8 cellular contexts compared by ENCODE assay signal in genomic region chr16:68538880-68539701, GRCh38. TPM values are rescaled to one million over a fixed set of nuclear protein-coding genes. Genes with fewer than 3 reads are reported as not detected.
DNase-seq lines count a peak whose midpoint lies in the region; ATAC-seq and TF ChIP-seq lines count a peak whose summit lies in the region.

ZFP90 (plus strand) TSS chr16:68539291; CDS start chr16:68539793, 502 bp downstream.

- no peaks in the 10 kb centered on the region for H3K36me3 ChIP-seq in left lung

- no peaks in the 10 kb centered on the region for H3K27me3 Mint-ChIP-seq in activated CD4-positive, alpha-beta T cell treated with anti-CD3 and anti-CD28 coated beads, Interleukin-2, amount 10 ng/mL, durations not matched to agents 24 days and 14 days

- H3K4me1 ChIP-seq in left lung, result peaks cover 0 to 12% of the 10 kb centered on the region in 2 donors

- no peak for TF ChIP-seq CTCF in left lung (IDR thresholded peaks at IDR 0.05)

- H3K4me3 ChIP-seq in left lung, result peak within 1 kb of the TSS; percentile 84 to 92

- peak within 1 kb of the TSS; percentile 99 for H3K4me3 Mint-ChIP-seq in activated CD4-positive, alpha-beta T cell treated with anti-CD3 and anti-CD28 coated beads, Interleukin-2, amount 10 ng/mL, durations not matched to agents 24 days and 14 days

- H3K27ac Mint-ChIP-seq in activated CD4-positive, alpha-beta T cell treated with anti-CD3 and anti-CD28 coated beads, Interleukin-2, amount 10 ng/mL, durations not matched to agents 24 days and 14 days, result peak within 1 kb of the TSS; percentile 99

- H3K27ac ChIP-seq in left lung, result peak within 1 kb of the TSS; percentile 53 to 79

- peak; percentile 92 for ATAC-seq in HG03432 (IDR thresholded peaks at IDR 0.05; ENCODE audit: unreplicated experiment)
- ATAC-seq in left lung, result peak; percentile 99

- TF ChIP-seq POLR2A in GM19193 (IDR thresholded peaks at IDR 0.05; ENCODE audit: extremely low read depth, insufficient read depth, insufficient read length), result peak; percentile 64

- H3K9me3 ChIP-seq in left lung, result no peaks in the 10 kb centered on the region

- H3K36me3 Mint-ChIP-seq in activated CD4-positive, alpha-beta T cell treated with anti-CD3 and anti-CD28 coated beads, Interleukin-2, amount 10 ng/mL, durations not matched to agents 24 days and 14 days (ENCODE audit: low read depth), result peaks cover 52% of the 10 kb centered on the region

- peaks cover 19% of the 10 kb centered on the region for H3K9me3 Mint-ChIP-seq in activated CD4-positive, alpha-beta T cell treated with anti-CD3 and anti-CD28 coated beads, Interleukin-2, amount 10 ng/mL, durations not matched to agents 24 days and 14 days

- DNase-seq in AML-193 (lab: John Stamatoyannopoulos, UW) (peak; percentile 74 to 75), NCI-H524 (lab: John Stamatoyannopoulos, UW) (peak; percentile 77 to 91), dedifferentiated amniotic fluid mesenchymal stem cell (ENCODE audit: extremely low spot score) (peak; percentile 83), left lung (peak; percentile 89 to 96)
- DNase-seq in activated CD4-positive, alpha-beta T cell treated with anti-CD3 and anti-CD28 coated beads, Interleukin-2, amount 10 ng/mL, durations not matched to agents 24 days and 14 days, result peak; percentile 96
- DNase-seq in stimulated activated CD4-positive, alpha-beta T cell treated with anti-CD3 and anti-CD28 coated beads, Interleukin-2, amount 100 ng/mL, for 4 hours (ENCODE audit: low read depth), result peak; percentile 74

- no peaks in the 10 kb centered on the region for H3K27me3 ChIP-seq in left lung

- intact Hi-C loops in activated CD4-positive, alpha-beta T cell treated with anti-CD3 and anti-CD28 coated beads, Interleukin-2, amount 10 ng/mL, durations not matched to agents 24 days and 14 days (cut with micrococcal nuclease), result loop anchor here (5.0 kb wide), 1 partner anchor 218 kb away; no protein-coding TSS in a partner anchor
- intact Hi-C loops in left lung (cut with DNase I), result no loop called here

- peaks cover 17% of the 10 kb centered on the region for H3K4me1 Mint-ChIP-seq in activated CD4-positive, alpha-beta T cell treated with anti-CD3 and anti-CD28 coated beads, Interleukin-2, amount 10 ng/mL, durations not matched to agents 24 days and 14 days

RNA-seq across cellular contexts. Expression of gene ZFP90, which starts in this region (rescaled TPM):
- 19.0 and 20.2 TPM in 2 replicates for total RNA-seq in activated CD4-positive, alpha-beta T cell treated with anti-CD3 and anti-CD28 coated beads, Interleukin-2, amount 10 ng/mL, durations not matched to agents 24 days and 14 days
- total RNA-seq in left lung, result 10 to 100 TPM; 16.8 to 23.3 TPM

Comparison
In these comparisons a context has a peak if more than half of its experiments do, and no peak if none do; other contexts are left out.
1. Peak in every context shown above with its lines: DNase-seq, ATAC-seq, H3K4me3 ChIP-seq and H3K27ac ChIP-seq.